ENCODE assay signal across 23 cellular contexts in genomic region chr20:53904261-53904660, GRCh38.
DNase-seq lines count a peak whose midpoint lies in the region; ATAC-seq and TF ChIP-seq lines count a peak whose summit lies in the region.
"Had no signal": no experiment of that assay in that cellular context is flagged by ENCODE, and none has a peak within 500 bp of the region (broad histone marks: within the 10 kb centered on the region; RNA-seq: fewer than 3 reads in every experiment).

No MANE protein-coding gene starts in this region.

- no peaks in the 10 kb centered on the region for H4K20me1 ChIP-seq in BLaER1 treated with 17β-estradiol and CSF1 and Interleukin-3, amounts not matched to agents 10 nM and 100 nM
- H4K20me1 ChIP-seq in GM23248 (ENCODE audit: insufficient read depth) (no peaks in the 10 kb centered on the region), SU-DHL-6 (ENCODE audit: low read depth, low read length) (no peaks in the 10 kb centered on the region)

- H3K9me2 ChIP-seq in GM23248 (ENCODE audit: insufficient read depth): no peaks in the 10 kb centered on the region
- H3K9me2 ChIP-seq in SU-DHL-6 (replicated peaks; ENCODE audit: insufficient read depth, low read length): no peaks in the 10 kb centered on the region

- 95 to 97% methylated on average over 3 of the region's 3 CpGs for WGBS in GM23248 (ENCODE audit: low coverage in 1 of 2, low lambda C conversion rate in 2 of 2, missing lambda C conversion rate in 2 of 2), 2 experiments

- no peaks in the 10 kb centered on the region for H3K36me3 Mint-ChIP-seq in stimulated activated memory B cell treated with anti-CD40 and anti-IgM and Interleukin-4, amounts not matched to agents 10 μg/mL and 1 μg/mL and 100 μg/mL, for 72 hours
- peaks cover 2% of the 10 kb centered on the region for H3K36me3 Mint-ChIP-seq in activated CD8-positive, alpha-beta memory T cell treated with anti-CD3 and anti-CD28 coated beads, Interleukin-2, amount 10 ng/mL, durations not matched to agents 7 days and 5 days
- H3K36me3 Mint-ChIP-seq: CD8-positive, alpha-beta memory T cell had no signal

- H3K27ac ChIP-seq in BLaER1 treated with 17β-estradiol and CSF1 and Interleukin-3, amounts not matched to agents 10 nM and 100 nM: peak overlapping the region in 9 of 11 experiments; percentile 67 to 87 (median 81); a peak in 15 of 22 replicates
- H3K27ac ChIP-seq in GM23248 (peak overlapping the region; percentile 79; the same call in 1 of the 2 replicates), SU-DHL-6 (ENCODE audit: low read depth, low read length) (peak overlapping the region; percentile 33; the same call in 1 of the 2 replicates)
- H3K27ac ChIP-seq: Peyer's patch, SJSA1 had no signal

- H3K27me3 Mint-ChIP-seq in stimulated activated memory B cell treated with anti-CD40 and anti-IgM and Interleukin-4, amounts not matched to agents 10 μg/mL and 1 μg/mL and 100 μg/mL, for 72 hours: no peaks in the 10 kb centered on the region
- H3K27me3 Mint-ChIP-seq in activated CD8-positive, alpha-beta memory T cell treated with anti-CD3 and anti-CD28 coated beads, Interleukin-2, amount 10 ng/mL, durations not matched to agents 7 days and 5 days: no peaks in the 10 kb centered on the region

- H2AFZ ChIP-seq in GM23248: no peak overlapping the region
- H2AFZ ChIP-seq in SU-DHL-6 (ENCODE audit: low read depth, low read length, severe bottlenecking): no peak overlapping the region

- H3K4me1 ChIP-seq in BLaER1 treated with 17β-estradiol and CSF1 and Interleukin-3, amounts not matched to agents 10 nM and 100 nM: peaks cover 91 to 100% (median 100%) of the 10 kb centered on the region in 10 experiments
- peaks cover 81% of the 10 kb centered on the region for H3K4me1 ChIP-seq in GM23248 (ENCODE audit: insufficient read depth)

- peak overlapping the region in 10 of 11 experiments; percentile 65 to 79 (median 73); a peak in 15 of 22 replicates for H3K4me2 ChIP-seq in BLaER1 treated with 17β-estradiol and CSF1 and Interleukin-3, amounts not matched to agents 10 nM and 100 nM
- H3K4me2 ChIP-seq in GM23248 (ENCODE audit: unreplicated experiment): no peak overlapping the region
- no peak overlapping the region for H3K4me2 ChIP-seq in SU-DHL-6 (ENCODE audit: low read depth, low read length, poor library complexity, severe bottlenecking)

- TF ChIP-seq CTCF in SU-DHL-6 (IDR thresholded peaks at IDR 0.05; ENCODE audit: insufficient read depth, low read length, poor library complexity, severe bottlenecking): no peak

- peaks cover 2% of the 10 kb centered on the region for H3K9me3 Mint-ChIP-seq in stimulated activated memory B cell treated with anti-CD40 and anti-IgM and Interleukin-4, amounts not matched to agents 10 μg/mL and 1 μg/mL and 100 μg/mL, for 72 hours
- H3K9me3 Mint-ChIP-seq in activated CD8-positive, alpha-beta memory T cell treated with anti-CD3 and anti-CD28 coated beads, Interleukin-2, amount 10 ng/mL, durations not matched to agents 7 days and 5 days (ENCODE audit: low read depth): no peaks in the 10 kb centered on the region
- H3K9me3 Mint-ChIP-seq: CD8-positive, alpha-beta memory T cell had no signal

- no peaks in the 10 kb centered on the region for H3K27me3 ChIP-seq in BLaER1 treated with 17β-estradiol and CSF1 and Interleukin-3, amounts not matched to agents 10 nM and 100 nM
- H3K27me3 ChIP-seq in GM23248 (replicated peaks; ENCODE audit: insufficient read depth) (no peaks in the 10 kb centered on the region), SU-DHL-6 (ENCODE audit: low read length) (no peaks in the 10 kb centered on the region)
- H3K27me3 ChIP-seq: Peyer's patch, SJSA1 had no signal

- no peak overlapping the region for H3K4me3 Mint-ChIP-seq in stimulated activated memory B cell treated with anti-CD40 and anti-IgM and Interleukin-4, amounts not matched to agents 10 μg/mL and 1 μg/mL and 100 μg/mL, for 72 hours
- no peak overlapping the region for H3K4me3 Mint-ChIP-seq in activated CD8-positive, alpha-beta memory T cell treated with anti-CD3 and anti-CD28 coated beads, Interleukin-2, amount 10 ng/mL, durations not matched to agents 7 days and 5 days
- H3K4me3 Mint-ChIP-seq: CD8-positive, alpha-beta memory T cell had no signal

- no peaks in the 10 kb centered on the region for H3K9me3 ChIP-seq in BLaER1 treated with 17β-estradiol and CSF1 and Interleukin-3, amounts not matched to agents 10 nM and 100 nM (replicated peaks in 1 of 11)
- H3K9me3 ChIP-seq in GM23248 (ENCODE audit: low read depth): no peaks in the 10 kb centered on the region
- no peaks in the 10 kb centered on the region for H3K9me3 ChIP-seq in SU-DHL-6 (ENCODE audit: insufficient read depth, low read length)
- H3K9me3 ChIP-seq: Peyer's patch, SJSA1 had no signal

- no peak for ATAC-seq in stimulated activated memory B cell treated with anti-CD40 and anti-IgM and Interleukin-4, amounts not matched to agents 10 μg/mL and 1 μg/mL and 100 μg/mL, for 72 hours
- ATAC-seq in activated CD8-positive, alpha-beta memory T cell treated with anti-CD3 and anti-CD28 coated beads, Interleukin-2, amount 10 ng/mL, durations not matched to agents 7 days and 5 days: no peak
- ATAC-seq in GM18867 (IDR thresholded peaks at IDR 0.05; ENCODE audit: unreplicated experiment): no peak
- ATAC-seq: Right ventricle myocardium inferior had no signal

- H3K79me2 ChIP-seq in GM23248 (ENCODE audit: insufficient read depth) (no peaks in the 10 kb centered on the region), SU-DHL-6 (ENCODE audit: insufficient read depth, low read length) (no peaks in the 10 kb centered on the region)

- H3K9ac ChIP-seq in BLaER1 treated with 17β-estradiol and CSF1 and Interleukin-3, amounts not matched to agents 10 nM and 100 nM: peak overlapping the region in 4 of 11 experiments; percentile 9 to 58 (median 41); a peak in 5 of 22 replicates
- H3K9ac ChIP-seq in GM23248 (no peak overlapping the region), SU-DHL-6 (ENCODE audit: low read length) (no peak overlapping the region)

- H3F3A ChIP-seq in GM23248 (ENCODE audit: insufficient read depth): peaks cover 67% of the 10 kb centered on the region
- H3F3A ChIP-seq in SU-DHL-6 (ENCODE audit: insufficient read depth): peaks cover 57% of the 10 kb centered on the region

- peaks cover 76% of the 10 kb centered on the region for H3K4me1 Mint-ChIP-seq in stimulated activated memory B cell treated with anti-CD40 and anti-IgM and Interleukin-4, amounts not matched to agents 10 μg/mL and 1 μg/mL and 100 μg/mL, for 72 hours
- peaks cover 36% of the 10 kb centered on the region for H3K4me1 Mint-ChIP-seq in activated CD8-positive, alpha-beta memory T cell treated with anti-CD3 and anti-CD28 coated beads, Interleukin-2, amount 10 ng/mL, durations not matched to agents 7 days and 5 days

- no peak overlapping the region for H3K4me3 ChIP-seq in BLaER1 treated with 17β-estradiol and CSF1 and Interleukin-3, amounts not matched to agents 10 nM and 100 nM
- H3K4me3 ChIP-seq in GM23248: no peak overlapping the region
- H3K4me3 ChIP-seq in SU-DHL-6 (ENCODE audit: insufficient read depth, low read length, poor library complexity, severe bottlenecking): no peak overlapping the region
- H3K4me3 ChIP-seq: Peyer's patch, SJSA1 had no signal

- DNase-seq in GM23248 (no peak), T-helper 1 cell (no peak)
- DNase-seq in activated CD8-positive, alpha-beta memory T cell treated with anti-CD3 and anti-CD28 coated beads, Interleukin-2, amount 10 ng/mL, durations not matched to agents 7 days and 5 days: no peak
- DNase-seq: ACHN; C1 segment of cervical spinal cord; Calu3; CD8-positive, alpha-beta memory T cell; DMS153; MM.1S; NCI-H1048; NCI-H1417 treated with DMSO at 0.1 percent for 48 hours; NCI-H187 treated with DMSO at 0.1 percent for 48 hours; NCI-H2107; NCI-H226; NCI-H524; NCI-H774 had no signal

- CTCF ChIA-PET in activated CD8-positive, alpha-beta memory T cell treated with anti-CD3 and anti-CD28 coated beads, Interleukin-2, amount 10 ng/mL, durations not matched to agents 7 days and 5 days (lab: Charles Lee): interaction anchor here (1.5 kb wide), 1 partner anchor 11 kb away, joined by 3 read pairs; no protein-coding TSS in a partner anchor

- peak overlapping the region; percentile 85 for H3K27ac Mint-ChIP-seq in stimulated activated memory B cell treated with anti-CD40 and anti-IgM and Interleukin-4, amounts not matched to agents 10 μg/mL and 1 μg/mL and 100 μg/mL, for 72 hours
- H3K27ac Mint-ChIP-seq in activated CD8-positive, alpha-beta memory T cell treated with anti-CD3 and anti-CD28 coated beads, Interleukin-2, amount 10 ng/mL, durations not matched to agents 7 days and 5 days: no peak overlapping the region

- H3K36me3 ChIP-seq in BLaER1 treated with 17β-estradiol and CSF1 and Interleukin-3, amounts not matched to agents 10 nM and 100 nM: no peaks in the 10 kb centered on the region
- no peaks in the 10 kb centered on the region for H3K36me3 ChIP-seq in GM23248 (ENCODE audit: low read depth)
- no peaks in the 10 kb centered on the region for H3K36me3 ChIP-seq in SU-DHL-6 (ENCODE audit: low read length)
- H3K36me3 ChIP-seq: Peyer's patch, SJSA1 had no signal

- in situ Hi-C loops in GM23248 (cut with MboI): loop anchor here (25.0 kb wide), 1 partner anchor 142 kb away; no protein-coding TSS in a partner anchor

Comparison
In these comparisons a context has a peak if more than half of its experiments do, and no peak if none do; other contexts are left out.
1. H3K4me2 ChIP-seq: peak in BLaER1 treated with 17β-estradiol and CSF1 and Interleukin-3, amounts not matched to agents 10 nM and 100 nM (10 of 11); none in GM23248 (single experiment) and SU-DHL-6 (single experiment).
2. Peak in every context shown above with its lines, with median percentiles within 50 percentile points of each other: H3K27ac ChIP-seq.